Comparison of ENCODE assay signal across 16 cellular contexts in the genomic region with DNA sequence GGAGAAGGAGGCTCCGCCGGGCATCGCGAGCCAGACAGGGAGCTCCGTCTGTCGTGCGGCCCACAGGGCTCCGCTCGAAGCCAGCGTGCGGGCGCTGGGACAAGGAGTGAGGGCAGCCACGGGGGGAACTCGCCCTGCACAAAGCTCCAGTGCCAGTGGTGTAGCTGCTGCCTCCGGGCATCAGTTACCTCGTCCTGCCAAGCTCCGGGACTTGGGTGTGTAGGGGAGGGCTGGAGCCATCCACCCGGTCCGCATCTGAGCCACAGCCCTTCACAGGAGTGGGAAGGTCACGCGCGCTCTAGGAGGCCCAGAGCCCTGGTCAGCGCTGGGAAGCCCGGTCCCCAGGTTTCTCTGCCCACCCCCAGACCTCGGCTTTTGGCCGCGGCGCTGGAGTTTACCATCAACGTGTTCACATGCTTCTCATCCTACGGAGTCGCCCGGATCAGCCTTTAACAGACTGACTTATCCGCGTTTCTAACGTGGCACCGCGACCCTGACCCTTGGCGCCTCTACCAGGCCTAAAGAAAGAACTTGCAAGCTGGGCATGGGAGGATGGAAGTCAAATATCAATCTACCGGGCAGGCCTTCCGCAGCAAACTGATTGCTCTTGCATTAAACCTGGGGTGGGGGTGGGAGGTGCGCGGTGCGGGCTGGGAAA.
"Had no signal": no experiment of that assay in that cellular context is flagged by ENCODE, and none has a peak within 500 bp of the region (broad histone marks: within the 10 kb centered on the region; RNA-seq: fewer than 3 reads in every experiment).

No MANE protein-coding gene starts in this region.

- H3K4me3 ChIP-seq: sigmoid colon, thyroid gland had no signal

- H3K36me3 ChIP-seq: sigmoid colon, thyroid gland had no signal

- ATAC-seq: activated T-cell treated with anti-CD3 and anti-CD28 coated beads, Interleukin-2, amount 50 U/mL, for 4 hours; natural killer cell treated with Interleukin-12 subunit alpha and Interleukin-12 subunit beta and Interleukin-15 and Interleukin-18, amount 100 ng/mL, for 72 hours had no signal

- H3K9ac ChIP-seq: SK-N-SH had no signal

- H3K27ac ChIP-seq: sigmoid colon, thyroid gland had no signal

- DNase-seq: activated CD4-positive, alpha-beta T cell treated with anti-CD3 and anti-CD28 coated beads, Interleukin-2, amount 10 ng/mL, durations not matched to agents 7 days and 5 days; activated CD4-positive, CD25-positive, alpha-beta regulatory T cell; activated CD8-positive, alpha-beta memory T cell treated with anti-CD3 and anti-CD28 coated beads, Interleukin-2, amount 50 U/mL, for 4 hours; activated naive CD4-positive, alpha-beta T cell treated with anti-CD3 and anti-CD28 coated beads for 36 hours; activated T-cell treated with anti-CD3 and anti-CD28 coated beads, Interleukin-2, amount 50 U/mL, for 4 hours; effector CD8-positive, alpha-beta T cell; foreskin melanocyte; immature natural killer cell; sigmoid colon; SK-N-SH; T-helper 1 cell; T-helper 9 cell; thyroid gland had no signal

- H3K4me3 Mint-ChIP-seq: activated CD4-positive, alpha-beta T cell treated with anti-CD3 and anti-CD28 coated beads, Interleukin-2, amount 10 ng/mL, durations not matched to agents 7 days and 5 days; activated naive CD4-positive, alpha-beta T cell treated with anti-CD3 and anti-CD28 coated beads for 36 hours; activated T-cell treated with anti-CD3 and anti-CD28 coated beads, Interleukin-2, amount 50 U/mL, for 4 hours; immature natural killer cell; mesothelial cell of epicardium; natural killer cell treated with Interleukin-12 subunit alpha and Interleukin-12 subunit beta and Interleukin-15 and Interleukin-18, amount 100 ng/mL, for 72 hours had no signal

- H3K27me3 ChIP-seq: sigmoid colon had no signal

- FAIRE-seq: urothelium cell line had no signal

- H3K9me3 ChIP-seq: sigmoid colon, SK-N-SH, thyroid gland had no signal

- H3K9me3 Mint-ChIP-seq: activated CD4-positive, alpha-beta T cell treated with anti-CD3 and anti-CD28 coated beads, Interleukin-2, amount 10 ng/mL, durations not matched to agents 7 days and 5 days; activated naive CD4-positive, alpha-beta T cell treated with anti-CD3 and anti-CD28 coated beads for 36 hours; activated T-cell treated with anti-CD3 and anti-CD28 coated beads, Interleukin-2, amount 50 U/mL, for 4 hours; immature natural killer cell; mesothelial cell of epicardium; natural killer cell treated with Interleukin-12 subunit alpha and Interleukin-12 subunit beta and Interleukin-15 and Interleukin-18, amount 100 ng/mL, for 72 hours had no signal

- H3K27ac Mint-ChIP-seq: activated CD4-positive, alpha-beta T cell treated with anti-CD3 and anti-CD28 coated beads, Interleukin-2, amount 10 ng/mL, durations not matched to agents 7 days and 5 days; activated naive CD4-positive, alpha-beta T cell treated with anti-CD3 and anti-CD28 coated beads for 36 hours; immature natural killer cell; mesothelial cell of epicardium; natural killer cell treated with Interleukin-12 subunit alpha and Interleukin-12 subunit beta and Interleukin-15 and Interleukin-18, amount 100 ng/mL, for 72 hours had no signal

- H3K4me2 ChIP-seq: SK-N-SH had no signal

- H3K36me3 Mint-ChIP-seq: mesothelial cell of epicardium had no signal
